9 cellular contexts compared by ENCODE assay signal in genomic region chr7:46291064-46291463, GRCh38.
DNase-seq lines count a peak whose midpoint lies in the region; ATAC-seq, FAIRE-seq and TF ChIP-seq lines count a peak whose summit lies in the region.
"Had no signal": no experiment of that assay in that cellular context is flagged by ENCODE, and none has a peak within 500 bp of the region (broad histone marks: within the 10 kb centered on the region; RNA-seq: fewer than 3 reads in every experiment).

No MANE protein-coding gene starts in this region.

- H3K79me2 ChIP-seq in GM12878 (ENCODE audit: control insufficient read depth, insufficient read depth, low read length) (no peaks in the 10 kb centered on the region), Karpas-422 (ENCODE audit: low read length) (no peaks in the 10 kb centered on the region)

- TF ChIP-seq RAD21 in GM12878 (IDR thresholded peaks at IDR 0.05; ENCODE audit: insufficient read depth, low read depth, low read length) = no peak

- CTCF ChIA-PET in GM12878 (lab: Yijun Ruan, JAX) = interaction anchor here (1.0 to 2.6 kb wide), 5 partner anchors 9 to 373 kb away, joined by 3 to 12 read pairs (median 3); no protein-coding TSS in a partner anchor

- ATAC-seq in HG03342 (IDR thresholded peaks at IDR 0.05; ENCODE audit: unreplicated experiment) (peak; percentile 80), GM12878 (peak; percentile 94), thoracic aorta (ENCODE audit: insufficient number of reproducible peaks, low FRiP score, low read depth) (no peak), upper lobe of right lung (no peak), HG03139 (IDR thresholded peaks at IDR 0.05; ENCODE audit: unreplicated experiment) (no peak)

- no TSS peak for BruUV-seq in GM12878 (replicated peaks; lab: Mats Ljungman, UMichigan)

- H3K27me3 ChIP-seq in GM12878 (replicated peaks in 1 of 2; ENCODE audit: control insufficient read depth in 2 of 2, insufficient read depth in 2 of 2, low read length in 1 of 2) (no peaks in the 10 kb centered on the region), thoracic aorta (replicated peaks; ENCODE audit: insufficient read depth) (no peaks in the 10 kb centered on the region), upper lobe of right lung (no peaks in the 10 kb centered on the region), Karpas-422 (ENCODE audit: low read length) (no peaks in the 10 kb centered on the region)

- H3K36me3 ChIP-seq in GM12878 (ENCODE audit: control insufficient read depth in 2 of 2, insufficient read depth in 2 of 2, low read length in 1 of 2) (no peaks in the 10 kb centered on the region), thoracic aorta (no peaks in the 10 kb centered on the region), upper lobe of right lung (no peaks in the 10 kb centered on the region), Karpas-422 (ENCODE audit: insufficient read depth, low read length) (no peaks in the 10 kb centered on the region)

- no peak for TF ChIP-seq EP300 in GM12878 (IDR thresholded peaks at IDR 0.05; ENCODE audit: borderline replicate concordance in 1 of 2, control insufficient read depth in 1 of 2, low read depth in 2 of 2, low read length in 2 of 2)

- TF ChIP-seq CTCF in GM12878 (IDR thresholded peaks at IDR 0.05 in 2 of 3, conservative IDR thresholded peaks at IDR 0.05 in 1 of 3; ENCODE audit: control insufficient read depth in 2 of 3, extremely low read depth in 1 of 3, insufficient read depth in 1 of 3, low read depth in 3 of 3, low read length in 3 of 3) (no peak), thoracic aorta (IDR thresholded peaks at IDR 0.05) (no peak), upper lobe of right lung (IDR thresholded peaks at IDR 0.05) (no peak)

- no peak overlapping the region for H2AFZ ChIP-seq in GM12878 (ENCODE audit: control insufficient read depth, low read depth, low read length)
- no peak overlapping the region for H2AFZ ChIP-seq in Karpas-422 (ENCODE audit: low read length)

- POLR2A ChIA-PET in GM12878 (lab: Charles Lee) = interaction anchor here (0.5 to 1.3 kb wide), 4 partner anchors 44 to 361 kb away, joined by 3 to 5 read pairs (median 4); no protein-coding TSS in a partner anchor

- no peaks in the 10 kb centered on the region for H3K4me1 ChIP-seq in GM12878 (ENCODE audit: control insufficient read depth, insufficient read depth, low read length)
- peaks cover 12 to 33% of the 10 kb centered on the region in 2 donors for H3K4me1 ChIP-seq in thoracic aorta (ENCODE audit: control insufficient read depth in 1 of 2, low read depth in 2 of 2)
- H3K4me1 ChIP-seq in upper lobe of right lung = no peaks in the 10 kb centered on the region
- H3K4me1 ChIP-seq in Karpas-422 (ENCODE audit: low read length) = no peaks in the 10 kb centered on the region

- FAIRE-seq in GM12878 (lab: Jason Lieb, UNC) = no peak

- DNase-seq in DMS 273 (lab: John Stamatoyannopoulos, UW; ENCODE audit: unreplicated experiment) (peak; percentile 45), DMS 273 treated with DMSO at 0.1 percent for 48 hours (lab: John Stamatoyannopoulos, UW) (no peak), GM12878 (ENCODE audit: low read depth, low spot score) (peak; percentile 47), thoracic aorta (ENCODE audit: low spot score) (no peak), upper lobe of right lung (no peak), Karpas-422 (no peak)
- DNase-seq: 8988T had no signal

- SMC1A ChIA-PET in GM12878 (lab: Charles Lee; ENCODE audit: uncharacterized antibody, unreplicated experiment) = interaction anchor here (0.6 to 7.2 kb wide), 16 partner anchors 8 to 391 kb away, joined by 3 to 64 read pairs (median 5); no protein-coding TSS in a partner anchor

- peak overlapping the region; percentile 19; the same call in 1 of the 2 replicates for H3K27ac ChIP-seq in GM12878 (ENCODE audit: control insufficient read depth, insufficient read depth)
- H3K27ac ChIP-seq in thoracic aorta = peak overlapping the region in 1 of 2 donors; percentile 78
- H3K27ac ChIP-seq in upper lobe of right lung = no peak overlapping the region
- no peak overlapping the region for H3K27ac ChIP-seq in Karpas-422 (ENCODE audit: low read length)

- H4K20me1 ChIP-seq in GM12878 (ENCODE audit: control insufficient read depth, insufficient read depth) (no peaks in the 10 kb centered on the region), Karpas-422 (ENCODE audit: insufficient read depth, low read depth, low read length) (no peaks in the 10 kb centered on the region)

- H3K4me3 ChIP-seq in GM12878 = no peak overlapping the region
- peak overlapping the region; percentile 51 for H3K4me3 ChIP-seq in thoracic aorta
- no peak overlapping the region for H3K4me3 ChIP-seq in upper lobe of right lung
- H3K4me3 ChIP-seq in Karpas-422 (ENCODE audit: low read length) = no peak overlapping the region

- TF ChIP-seq POLR2A in GM12878 (IDR thresholded peaks at IDR 0.05; ENCODE audit: low read depth, low read length) = no peak

- H3K4me2 ChIP-seq in GM12878 (ENCODE audit: control insufficient read depth, insufficient read depth) = peak overlapping the region; percentile 54; the same call in 1 of the 2 replicates
- H3K4me2 ChIP-seq in Karpas-422 (ENCODE audit: low read depth, low read length, poor library complexity, severe bottlenecking) = no peak overlapping the region

- RAD21 ChIA-PET in GM12878 (lab: Charles Lee; ENCODE audit: unreplicated experiment) = interaction anchor here (0.6 to 7.3 kb wide), 18 partner anchors 9 to 405 kb away, joined by 3 to 35 read pairs (median 6); partner anchors contain the start of gene IGFBP3

- WGBS in GM12878 (ENCODE audit: insufficient coverage, insufficient replicate concordance, low lambda C conversion rate, missing lambda C conversion rate) = 2% methylated on average over 5 of the region's 5 CpGs

- intact Hi-C loops in GM12878 (cut with micrococcal nuclease; ENCODE audit: unreplicated experiment) = loop anchor here (1.0 to 2.0 kb wide), 4 partner anchors 58 to 233 kb away; no protein-coding TSS in a partner anchor
- intact Hi-C loops in upper lobe of right lung (cut with DNase I) = no loop called here

- no peaks in the 10 kb centered on the region for H3K9me2 ChIP-seq in Karpas-422 (replicated peaks; ENCODE audit: insufficient read depth, low read length)

- H3K9me3 ChIP-seq in GM12878 (replicated peaks; ENCODE audit: control insufficient read depth, insufficient read depth, low read length) (no peaks in the 10 kb centered on the region; the same call in 2 of the 3 replicates), thoracic aorta (no peaks in the 10 kb centered on the region), upper lobe of right lung (no peaks in the 10 kb centered on the region), Karpas-422 (ENCODE audit: low read length) (no peaks in the 10 kb centered on the region)

- H3K9ac ChIP-seq in GM12878 (ENCODE audit: control insufficient read depth, insufficient read depth, low read length) (no peak overlapping the region), Karpas-422 (ENCODE audit: low read length) (no peak overlapping the region)

- in situ Hi-C loops in GM12878 (cut with MboI) = no loop called here

TF ChIP-seq in GM12878, 131 proteins besides CTCF, POLR2A, EP300 and RAD21 (continues in another document):
- TF ChIP-seq BCL3 (IDR thresholded peaks at IDR 0.05; ENCODE audit: borderline replicate concordance, insufficient read depth, low read depth, low read length, poor library complexity, severe bottlenecking) = peak; percentile 64
- 0 out of 4 replicates have a peak, but pooled peaks of 1 of the 2 experiments have one; percentile 12 for TF ChIP-seq ETV6 (conservative IDR thresholded peaks at IDR 0.05 in 1 of 2, IDR thresholded peaks at IDR 0.05 in 1 of 2; ENCODE audit: borderline replicate concordance in 1 of 2, low read depth in 1 of 2)
- TF ChIP-seq TCF12 (IDR thresholded peaks at IDR 0.05; ENCODE audit: low read depth, low read length) = peak; percentile 86
- no peak for TF ChIP-seq BMI1 (IDR thresholded peaks at IDR 0.05; ENCODE audit: borderline replicate concordance)
- TF ChIP-seq ATF3 (IDR thresholded peaks at IDR 0.05; ENCODE audit: borderline replicate concordance, extremely low read depth, low read depth, low read length) = no peak
- TF ChIP-seq EGR1 (IDR thresholded peaks at IDR 0.05; ENCODE audit: borderline replicate concordance in 1 of 2, low read depth in 2 of 2, low read length in 2 of 2) = peak in 1 of 2 experiments; percentile 56; a peak in 1 of 3 replicates
- TF ChIP-seq RUNX3 (IDR thresholded peaks at IDR 0.05; ENCODE audit: low read length) = peak; percentile 84
- TF ChIP-seq ZSCAN29 (IDR thresholded peaks at IDR 0.05) = no peak
- TF ChIP-seq, protein P1, sequence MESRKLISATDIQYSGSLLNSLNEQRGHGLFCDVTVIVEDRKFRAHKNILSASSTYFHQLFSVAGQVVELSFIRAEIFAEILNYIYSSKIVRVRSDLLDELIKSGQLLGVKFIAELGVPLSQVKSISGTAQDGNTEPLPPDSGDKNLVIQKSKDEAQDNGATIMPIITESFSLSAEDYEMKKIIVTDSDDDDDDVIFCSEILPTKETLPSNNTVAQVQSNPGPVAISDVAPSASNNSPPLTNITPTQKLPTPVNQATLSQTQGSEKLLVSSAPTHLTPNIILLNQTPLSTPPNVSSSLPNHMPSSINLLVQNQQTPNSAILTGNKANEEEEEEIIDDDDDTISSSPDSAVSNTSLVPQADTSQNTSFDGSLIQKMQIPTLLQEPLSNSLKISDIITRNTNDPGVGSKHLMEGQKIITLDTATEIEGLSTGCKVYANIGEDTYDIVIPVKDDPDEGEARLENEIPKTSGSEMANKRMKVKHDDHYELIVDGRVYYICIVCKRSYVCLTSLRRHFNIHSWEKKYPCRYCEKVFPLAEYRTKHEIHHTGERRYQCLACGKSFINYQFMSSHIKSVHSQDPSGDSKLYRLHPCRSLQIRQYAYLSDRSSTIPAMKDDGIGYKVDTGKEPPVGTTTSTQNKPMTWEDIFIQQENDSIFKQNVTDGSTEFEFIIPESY (IDR thresholded peaks at IDR 0.05) = no peak
- peak; percentile 84 for TF ChIP-seq CREM (IDR thresholded peaks at IDR 0.05; ENCODE audit: low read depth)
- peak; percentile 83 for TF ChIP-seq JUNB (IDR thresholded peaks at IDR 0.05)
- TF ChIP-seq CBFB (IDR thresholded peaks at IDR 0.05; ENCODE audit: low read depth) = peak; percentile 54; the same call in 1 of the 2 replicates

Comparison
In these comparisons a context has a peak if more than half of its experiments do, and no peak if none do; other contexts are left out.
1. DNase-seq: peak in DMS 273 (single experiment) and GM12878 (single experiment); none in DMS 273 treated with DMSO at 0.1 percent for 48 hours (single experiment), thoracic aorta (single experiment), upper lobe of right lung (single experiment) and Karpas-422 (single experiment).
2. ATAC-seq: peak in HG03342 (single experiment) and GM12878 (single experiment); none in thoracic aorta (single experiment), upper lobe of right lung (single experiment) and HG03139 (single experiment).